1 cellular context compared by ENCODE assay signal in genomic region chr2:8133331-8133730, GRCh38.
TF ChIP-seq lines count a peak whose summit lies in the region.

No MANE protein-coding gene starts in this region.

TF ChIP-seq in SK-N-SH, 30 proteins besides CTCF, POLR2A, EP300 and RAD21 (continued from another document):
- TF ChIP-seq YY1 (IDR thresholded peaks at IDR 0.05; ENCODE audit: low read depth), result no peak
